ENCODE assay signal across 25 cellular contexts in the genomic region with DNA sequence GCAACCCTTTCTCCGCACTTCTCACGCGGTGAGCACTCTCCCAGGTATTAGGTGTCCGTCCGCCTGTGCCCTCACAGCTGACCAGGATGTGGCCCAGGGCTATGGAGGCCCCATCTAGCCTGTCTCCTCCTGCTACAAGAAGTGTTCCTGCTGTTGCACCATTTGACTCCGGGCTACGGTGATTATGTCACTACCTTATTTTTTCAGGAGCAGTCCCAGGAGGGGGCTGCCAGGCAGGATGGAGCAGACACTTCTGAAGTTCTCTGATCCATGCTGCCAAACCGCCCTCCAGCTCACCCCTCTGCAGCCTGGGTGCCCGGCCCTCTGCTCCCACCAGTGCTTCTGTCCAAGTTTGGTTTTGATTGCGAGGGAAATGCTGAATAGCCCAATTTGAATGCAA. TPM values are rescaled to one million over a fixed set of nuclear protein-coding genes. Genes with fewer than 3 reads are reported as not detected.
DNase-seq lines count a peak whose midpoint lies in the region; ATAC-seq and TF ChIP-seq lines count a peak whose summit lies in the region.
"Had no signal": no experiment of that assay in that cellular context is flagged by ENCODE, and none has a peak within 500 bp of the region (broad histone marks: within the 10 kb centered on the region; RNA-seq: fewer than 3 reads in every experiment).

No MANE protein-coding gene starts in this region.

- intact Hi-C loops in spleen (cut with DNase I; ENCODE audit: low total_unique reads), result no loop called here

- H3K27ac ChIP-seq in H9 (ENCODE audit: insufficient read length, low read depth, low read length), result no peak overlapping the region
- no peak overlapping the region for H3K27ac ChIP-seq in spleen
- H3K27ac ChIP-seq in substantia nigra (ENCODE audit: low read depth, low read length, poor library complexity, severe bottlenecking), result no peak overlapping the region

- H3K27me3 Mint-ChIP-seq in H9 (ENCODE audit: low read depth) (peaks cover 2% of the 10 kb centered on the region; the same call in 1 of the 2 replicates), endothelial cell (ENCODE audit: unreplicated experiment) (peaks cover 4% of the 10 kb centered on the region)
- H3K27me3 Mint-ChIP-seq in activated naive CD8-positive, alpha-beta T cell treated with anti-CD3 and anti-CD28 coated beads, Interleukin-2, amount 50 U/mL, for 24 hours, result no peaks in the 10 kb centered on the region
- H3K27me3 Mint-ChIP-seq: CD8-positive, alpha-beta memory T cell had no signal

- WGBS in H9 (ENCODE audit: extremely low coverage, insufficient read length, low lambda C conversion rate), result no CpG with 5 or more reads among the region's 10 CpGs
- 91 to 97% (median 94%) methylated on average over 10 of the region's 10 CpGs for WGBS in spleen, 5 donors

- no peak overlapping the region for H2BK20ac ChIP-seq in H9 (ENCODE audit: low read depth, low read length, poor library complexity, severe bottlenecking)

- no peak overlapping the region for H3K4me2 ChIP-seq in H9 (ENCODE audit: insufficient read depth, insufficient read length, low read length)

- H3K4me1 Mint-ChIP-seq in H9 (peaks cover 21 to 36% of the 10 kb centered on the region in 2 experiments), endothelial cell (ENCODE audit: unreplicated experiment) (no peaks in the 10 kb centered on the region)
- no peaks in the 10 kb centered on the region for H3K4me1 Mint-ChIP-seq in activated naive CD8-positive, alpha-beta T cell treated with anti-CD3 and anti-CD28 coated beads, Interleukin-2, amount 50 U/mL, for 24 hours
- H3K4me1 Mint-ChIP-seq: CD8-positive, alpha-beta memory T cell had no signal

- no peak overlapping the region for H2AFZ ChIP-seq in H9 (ENCODE audit: low read length)

- H3T11ph ChIP-seq in H9 (ENCODE audit: low read length), result no peak overlapping the region

- no peaks in the 10 kb centered on the region for H4K20me1 ChIP-seq in H9 (ENCODE audit: control insufficient read depth, insufficient read depth, insufficient read length)

- H3K14ac ChIP-seq in H9 (ENCODE audit: insufficient read depth, low read length), result no peak overlapping the region

- no peak overlapping the region for H3K4ac ChIP-seq in H9 (ENCODE audit: low read depth, low read length)

- no peak overlapping the region for H3K18ac ChIP-seq in H9 (ENCODE audit: insufficient read length, low read depth, low read length)

- H3K56ac ChIP-seq in H9 (ENCODE audit: insufficient read length, low read depth, low read length), result no peak overlapping the region

- H4K8ac ChIP-seq in H9 (replicated peaks; ENCODE audit: insufficient read length, low read depth, low read length), result no peak overlapping the region

- no peak for ATAC-seq in activated naive CD8-positive, alpha-beta T cell treated with anti-CD3 and anti-CD28 coated beads, Interleukin-2, amount 50 U/mL, for 24 hours
- ATAC-seq in HG03135 (IDR thresholded peaks at IDR 0.05; ENCODE audit: unreplicated experiment), result no peak
- ATAC-seq: HCT116, Panc1 had no signal

- H3K23me2 ChIP-seq in H9 (ENCODE audit: insufficient read length, low read depth, low read length, poor library complexity, severe bottlenecking), result no peaks in the 10 kb centered on the region

- no peaks in the 10 kb centered on the region for H3K79me1 ChIP-seq in H9 (ENCODE audit: insufficient read depth, low read depth, low read length, poor library complexity, severe bottlenecking)

- no peak overlapping the region for H2BK15ac ChIP-seq in H9 (ENCODE audit: low read depth, low read length)

- peak overlapping the region in 1 of 3 experiments; percentile 64; a peak in 2 of 7 replicates for H3K27ac Mint-ChIP-seq in H9
- H3K27ac Mint-ChIP-seq in endothelial cell (ENCODE audit: unreplicated experiment), result no peak overlapping the region
- no peak overlapping the region for H3K27ac Mint-ChIP-seq in activated naive CD8-positive, alpha-beta T cell treated with anti-CD3 and anti-CD28 coated beads, Interleukin-2, amount 50 U/mL, for 24 hours
- H3K27ac Mint-ChIP-seq: CD8-positive, alpha-beta memory T cell had no signal

- H3K23ac ChIP-seq in H9 (ENCODE audit: insufficient read length, low read depth, low read length), result no peak overlapping the region

- H3K4me3 Mint-ChIP-seq in H9, result no peak overlapping the region
- H3K4me3 Mint-ChIP-seq in endothelial cell (ENCODE audit: unreplicated experiment), result peak overlapping the region; percentile 29
- no peak overlapping the region for H3K4me3 Mint-ChIP-seq in activated naive CD8-positive, alpha-beta T cell treated with anti-CD3 and anti-CD28 coated beads, Interleukin-2, amount 50 U/mL, for 24 hours
- H3K4me3 Mint-ChIP-seq: CD8-positive, alpha-beta memory T cell had no signal

- H3K36me3 Mint-ChIP-seq in H9 (ENCODE audit: insufficient read depth in 1 of 3, low read depth in 3 of 3) (peaks cover 0 to 35% (median 24%) of the 10 kb centered on the region in 3 experiments; a peak in 5 of 7 replicates), endothelial cell (ENCODE audit: low read depth, unreplicated experiment) (peaks cover 12% of the 10 kb centered on the region)
- H3K36me3 Mint-ChIP-seq in activated naive CD8-positive, alpha-beta T cell treated with anti-CD3 and anti-CD28 coated beads, Interleukin-2, amount 50 U/mL, for 24 hours (ENCODE audit: low read depth), result peaks cover 19% of the 10 kb centered on the region

- peaks cover 0 to 99% (median 62%) of the 10 kb centered on the region in 6 donors for H3K36me3 ChIP-seq in spleen

- no peak overlapping the region for H2BK120ac ChIP-seq in H9 (ENCODE audit: low read depth, low read length, poor library complexity, severe bottlenecking)

- H3K4me3 ChIP-seq in spleen, result no peak overlapping the region

- H3K4me1 ChIP-seq in H9 (ENCODE audit: insufficient read depth, low read length) (no peaks in the 10 kb centered on the region), spleen (peaks cover 0 to 13% (median 0%) of the 10 kb centered on the region in 6 donors)

- peak; percentile 4 for DNase-seq in activated CD4-positive, alpha-beta T cell treated with anti-CD3 and anti-CD28 coated beads for 1 hour
- DNase-seq in activated CD4-positive, alpha-beta T cell treated with anti-CD3 and anti-CD28 coated beads for 4 hours, result no peak
- peak; percentile 18 for DNase-seq in H9
- DNase-seq in endothelial cell (ENCODE audit: low spot score), result no peak
- DNase-seq in spleen, result peak; percentile 40
- no peak for DNase-seq in substantia nigra (lab: John Stamatoyannopoulos, UW)
- no peak for DNase-seq in activated naive CD8-positive, alpha-beta T cell treated with anti-CD3 and anti-CD28 coated beads, Interleukin-2, amount 50 U/mL, for 24 hours
- DNase-seq: AML-193; C1 segment of cervical spinal cord; CD8-positive, alpha-beta memory T cell; GOT3; IMR-90; MV-4-11; NCI-H1105 treated with DMSO at 0.1 percent for 48 hours; NCI-H2029 treated with DMSO at 0.1 percent for 48 hours; NCI-H345; NCI-H524; NCI-H774 had no signal

- no peak overlapping the region for H2AK5ac ChIP-seq in H9 (ENCODE audit: insufficient read length, low read length)

- TF ChIP-seq POLR2A in spleen (IDR thresholded peaks at IDR 0.05), result no peak

- H3K9me3 ChIP-seq in H9 (ENCODE audit: control insufficient read depth, low read depth, low read length), result no peaks in the 10 kb centered on the region
- H3K9me3 ChIP-seq in spleen, result no peaks in the 10 kb centered on the region

- TF ChIP-seq CTCF in H9 (conservative IDR thresholded peaks at IDR 0.05) (no peak), endothelial cell (IDR thresholded peaks at IDR 0.05; ENCODE audit: unreplicated experiment) (no peak), spleen (IDR thresholded peaks at IDR 0.05 in 8 of 11, conservative IDR thresholded peaks at IDR 0.05 in 3 of 11) (no peak)

- H3K27me3 ChIP-seq in H9 (ENCODE audit: insufficient read depth, low read length) (no peaks in the 10 kb centered on the region), spleen (replicated peaks in 1 of 7) (no peaks in the 10 kb centered on the region)

- H3K9me3 Mint-ChIP-seq in H9 (no peaks in the 10 kb centered on the region), endothelial cell (ENCODE audit: unreplicated experiment) (no peaks in the 10 kb centered on the region)
- H3K9me3 Mint-ChIP-seq in activated naive CD8-positive, alpha-beta T cell treated with anti-CD3 and anti-CD28 coated beads, Interleukin-2, amount 50 U/mL, for 24 hours, result no peaks in the 10 kb centered on the region
- H3K9me3 Mint-ChIP-seq: CD8-positive, alpha-beta memory T cell had no signal

- no peak overlapping the region for H4K5ac ChIP-seq in H9 (ENCODE audit: insufficient read length, low read depth, low read length)

- H3K9ac ChIP-seq in H9 (ENCODE audit: extremely low read depth, insufficient read length, low read length), result no peak overlapping the region

- H2BK12ac ChIP-seq in H9 (ENCODE audit: insufficient read length, low read depth, low read length), result no peak overlapping the region

- no peaks in the 10 kb centered on the region for H3K79me2 ChIP-seq in H9 (ENCODE audit: insufficient read depth, low read length)

- H4K91ac ChIP-seq in H9 (ENCODE audit: insufficient read length, low read depth, low read length), result no peak overlapping the region

- no peak overlapping the region for H2BK5ac ChIP-seq in H9 (ENCODE audit: insufficient read length, low read length)

RNA-seq across cellular contexts. Expression of gene ZXDC, which starts 36.9 kb away (rescaled TPM):
- 26.9 and 28.3 TPM in 2 replicates for total RNA-seq in H9 (2021)
- total RNA-seq in endothelial cell (ENCODE audit: unreplicated experiment), result 25.4 TPM
- 10 to 100 TPM; 32.4 to 75.3 (median 50.0) TPM for total RNA-seq in spleen
- 10 to 100 TPM in 2 of 3 donors, 1 to 10 TPM in 1; 7.5 to 14.6 (median 13.2) TPM for polyA plus RNA-seq in spleen

RNA-seq across cellular contexts. Expression of gene CFAP100, which starts 44.0 kb away (rescaled TPM):
- 0.26 and 0.44 TPM in 2 replicates for total RNA-seq in H9 (2021)
- not detected for total RNA-seq in endothelial cell (ENCODE audit: unreplicated experiment)
- not detected for total RNA-seq in spleen
- polyA plus RNA-seq in spleen, result not detected
- total RNA-seq: A172; CD8-positive, alpha-beta memory T cell; Daoy; IMR-90; M059J had no signal
- polyA plus RNA-seq: AG04450; CD8-positive, alpha-beta memory T cell; IMR-90 had no signal

Comparison
In these comparisons a context has a peak if more than half of its experiments do, and no peak if none do; other contexts are left out.
1. DNase-seq: peak in activated CD4-positive, alpha-beta T cell treated with anti-CD3 and anti-CD28 coated beads for 1 hour (single experiment), H9 (single experiment) and spleen (single experiment); none in activated CD4-positive, alpha-beta T cell treated with anti-CD3 and anti-CD28 coated beads for 4 hours (0 of 2), endothelial cell (single experiment), substantia nigra (0 of 49) and activated naive CD8-positive, alpha-beta T cell treated with anti-CD3 and anti-CD28 coated beads, Interleukin-2, amount 50 U/mL, for 24 hours (single experiment).